1 cellular context compared by ENCODE assay signal in the genomic region with DNA sequence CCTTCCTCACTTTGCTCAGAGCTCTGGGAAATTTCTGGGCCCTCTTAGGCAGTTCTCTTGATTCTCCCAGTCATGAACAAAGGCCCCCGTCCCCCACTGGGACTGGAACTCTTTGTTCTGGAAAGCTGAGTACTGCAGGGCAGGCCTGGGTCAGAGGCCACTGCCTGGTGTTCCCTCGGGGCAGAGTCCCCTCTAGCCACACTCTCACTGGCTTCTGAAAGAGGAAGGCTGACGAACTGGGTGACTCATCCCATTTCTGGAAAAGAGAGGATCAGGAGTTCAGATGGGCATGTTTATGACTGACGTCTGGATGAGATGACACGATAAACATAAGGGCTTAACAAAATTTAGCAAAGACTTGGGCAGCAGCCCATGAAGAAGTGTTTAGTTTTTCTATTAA.
TF ChIP-seq lines count a peak whose summit lies in the region.

No MANE protein-coding gene starts in this region.

TF ChIP-seq in GM23338, 12 proteins besides CTCF, POLR2A, EP300 and RAD21 (continued from another document):
- TF ChIP-seq, protein P1, sequence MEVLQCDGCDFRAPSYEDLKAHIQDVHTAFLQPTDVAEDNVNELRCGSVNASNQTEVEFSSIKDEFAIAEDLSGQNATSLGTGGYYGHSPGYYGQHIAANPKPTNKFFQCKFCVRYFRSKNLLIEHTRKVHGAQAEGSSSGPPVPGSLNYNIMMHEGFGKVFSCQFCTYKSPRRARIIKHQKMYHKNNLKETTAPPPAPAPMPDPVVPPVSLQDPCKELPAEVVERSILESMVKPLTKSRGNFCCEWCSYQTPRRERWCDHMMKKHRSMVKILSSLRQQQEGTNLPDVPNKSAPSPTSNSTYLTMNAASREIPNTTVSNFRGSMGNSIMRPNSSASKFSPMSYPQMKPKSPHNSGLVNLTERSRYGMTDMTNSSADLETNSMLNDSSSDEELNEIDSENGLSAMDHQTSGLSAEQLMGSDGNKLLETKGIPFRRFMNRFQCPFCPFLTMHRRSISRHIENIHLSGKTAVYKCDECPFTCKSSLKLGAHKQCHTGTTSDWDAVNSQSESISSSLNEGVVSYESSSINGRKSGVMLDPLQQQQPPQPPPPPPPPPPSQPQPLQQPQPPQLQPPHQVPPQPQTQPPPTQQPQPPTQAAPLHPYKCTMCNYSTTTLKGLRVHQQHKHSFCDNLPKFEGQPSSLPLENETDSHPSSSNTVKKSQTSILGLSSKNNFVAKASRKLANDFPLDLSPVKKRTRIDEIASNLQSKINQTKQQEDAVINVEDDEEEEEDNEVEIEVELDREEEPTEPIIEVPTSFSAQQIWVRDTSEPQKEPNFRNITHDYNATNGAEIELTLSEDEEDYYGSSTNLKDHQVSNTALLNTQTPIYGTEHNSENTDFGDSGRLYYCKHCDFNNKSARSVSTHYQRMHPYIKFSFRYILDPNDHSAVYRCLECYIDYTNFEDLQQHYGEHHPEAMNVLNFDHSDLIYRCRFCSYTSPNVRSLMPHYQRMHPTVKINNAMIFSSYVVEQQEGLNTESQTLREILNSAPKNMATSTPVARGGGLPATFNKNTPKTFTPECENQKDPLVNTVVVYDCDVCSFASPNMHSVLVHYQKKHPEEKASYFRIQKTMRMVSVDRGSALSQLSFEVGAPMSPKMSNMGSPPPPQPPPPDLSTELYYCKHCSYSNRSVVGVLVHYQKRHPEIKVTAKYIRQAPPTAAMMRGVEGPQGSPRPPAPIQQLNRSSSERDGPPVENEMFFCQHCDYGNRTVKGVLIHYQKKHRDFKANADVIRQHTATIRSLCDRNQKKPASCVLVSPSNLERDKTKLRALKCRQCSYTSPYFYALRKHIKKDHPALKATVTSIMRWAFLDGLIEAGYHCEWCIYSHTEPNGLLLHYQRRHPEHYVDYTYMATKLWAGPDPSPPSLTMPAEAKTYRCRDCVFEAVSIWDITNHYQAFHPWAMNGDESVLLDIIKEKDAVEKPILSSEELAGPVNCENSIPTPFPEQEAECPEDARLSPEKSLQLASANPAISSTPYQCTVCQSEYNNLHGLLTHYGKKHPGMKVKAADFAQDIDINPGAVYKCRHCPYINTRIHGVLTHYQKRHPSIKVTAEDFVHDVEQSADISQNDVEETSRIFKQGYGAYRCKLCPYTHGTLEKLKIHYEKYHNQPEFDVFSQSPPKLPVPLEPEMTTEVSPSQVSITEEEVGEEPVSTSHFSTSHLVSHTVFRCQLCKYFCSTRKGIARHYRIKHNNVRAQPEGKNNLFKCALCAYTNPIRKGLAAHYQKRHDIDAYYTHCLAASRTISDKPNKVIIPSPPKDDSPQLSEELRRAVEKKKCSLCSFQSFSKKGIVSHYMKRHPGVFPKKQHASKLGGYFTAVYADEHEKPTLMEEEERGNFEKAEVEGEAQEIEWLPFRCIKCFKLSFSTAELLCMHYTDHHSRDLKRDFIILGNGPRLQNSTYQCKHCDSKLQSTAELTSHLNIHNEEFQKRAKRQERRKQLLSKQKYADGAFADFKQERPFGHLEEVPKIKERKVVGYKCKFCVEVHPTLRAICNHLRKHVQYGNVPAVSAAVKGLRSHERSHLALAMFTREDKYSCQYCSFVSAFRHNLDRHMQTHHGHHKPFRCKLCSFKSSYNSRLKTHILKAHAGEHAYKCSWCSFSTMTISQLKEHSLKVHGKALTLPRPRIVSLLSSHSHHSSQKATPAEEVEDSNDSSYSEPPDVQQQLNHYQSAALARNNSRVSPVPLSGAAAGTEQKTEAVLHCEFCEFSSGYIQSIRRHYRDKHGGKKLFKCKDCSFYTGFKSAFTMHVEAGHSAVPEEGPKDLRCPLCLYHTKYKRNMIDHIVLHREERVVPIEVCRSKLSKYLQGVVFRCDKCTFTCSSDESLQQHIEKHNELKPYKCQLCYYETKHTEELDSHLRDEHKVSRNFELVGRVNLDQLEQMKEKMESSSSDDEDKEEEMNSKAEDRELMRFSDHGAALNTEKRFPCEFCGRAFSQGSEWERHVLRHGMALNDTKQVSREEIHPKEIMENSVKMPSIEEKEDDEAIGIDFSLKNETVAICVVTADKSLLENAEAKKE (CRISPR knock-in tag; IDR thresholded peaks at IDR 0.05) = no peak
- TF ChIP-seq EZH2 (IDR thresholded peaks at IDR 0.05; ENCODE audit: low read depth, unreplicated experiment) (no peak), ZNF331 (CRISPR knock-in tag; IDR thresholded peaks at IDR 0.05; ENCODE audit: low read depth) (no peak), CREB1 (CRISPR knock-in tag; IDR thresholded peaks at IDR 0.05; ENCODE audit: low read depth) (no peak), ZNF114 (CRISPR knock-in tag; IDR thresholded peaks at IDR 0.05) (no peak)
